ENCODE assay signal across 8 cellular contexts in genomic region chr3:193842029-193842782, GRCh38.
DNase-seq lines count a peak whose midpoint lies in the region; ATAC-seq and TF ChIP-seq lines count a peak whose summit lies in the region.

No MANE protein-coding gene starts in this region.

- WGBS in esophagus muscularis mucosa = 84% methylated on average over 16 of the region's 16 CpGs

- intact Hi-C loops in esophagus muscularis mucosa (cut with DNase I) = no loop called here

- no peak for TF ChIP-seq CTCF in esophagus muscularis mucosa (IDR thresholded peaks at IDR 0.05)

- no peaks in the 10 kb centered on the region for H3K36me3 ChIP-seq in esophagus muscularis mucosa

- peak; percentile 36 for DNase-seq in UCSD-AML1 (lab: John Stamatoyannopoulos, UW; ENCODE audit: unreplicated experiment)
- DNase-seq in activated CD4-positive, alpha-beta T cell treated with anti-CD3 and anti-CD28 coated beads for 48 hours = no peak
- no peak for DNase-seq in NCI-H1092 treated with DMSO at 0.1 percent for 48 hours (lab: John Stamatoyannopoulos, UW)
- no peak for DNase-seq in hippocampal formation (lab: John Stamatoyannopoulos, UW)
- no peak for DNase-seq in esophagus muscularis mucosa (ENCODE audit: extremely low spot score)

- ATAC-seq in GM19043 (IDR thresholded peaks at IDR 0.05; ENCODE audit: low read depth, unreplicated experiment) = peak; percentile 50
- peak; percentile 80 for ATAC-seq in HG03103 (IDR thresholded peaks at IDR 0.05; ENCODE audit: low read depth, unreplicated experiment)

- H3K4me3 ChIP-seq in skin epidermis = no peak overlapping the region
- H3K4me3 ChIP-seq in esophagus muscularis mucosa = no peak overlapping the region

- H3K27ac ChIP-seq in skin epidermis (peak overlapping the region in 19 of 21 experiments; percentile 2 to 82 (median 72)), esophagus muscularis mucosa (replicated peaks in 1 of 4) (no peak overlapping the region)

- no peaks in the 10 kb centered on the region for H3K9me3 ChIP-seq in esophagus muscularis mucosa

- TF ChIP-seq EP300 in esophagus muscularis mucosa (IDR thresholded peaks at IDR 0.05) = no peak

- TF ChIP-seq POLR2A in esophagus muscularis mucosa (IDR thresholded peaks at IDR 0.05; ENCODE audit: low read depth) = no peak

- peaks cover 0 to 9% (median 0%) of the 10 kb centered on the region in 4 donors for H3K4me1 ChIP-seq in esophagus muscularis mucosa

- H3K27me3 ChIP-seq in esophagus muscularis mucosa = no peaks in the 10 kb centered on the region

Comparison
In these comparisons a context has a peak if more than half of its experiments do, and no peak if none do; other contexts are left out.
1. H3K27ac ChIP-seq: peak in skin epidermis (19 of 21); none in esophagus muscularis mucosa (0 of 4).